10 cellular contexts compared by ENCODE assay signal in the genomic region with DNA sequence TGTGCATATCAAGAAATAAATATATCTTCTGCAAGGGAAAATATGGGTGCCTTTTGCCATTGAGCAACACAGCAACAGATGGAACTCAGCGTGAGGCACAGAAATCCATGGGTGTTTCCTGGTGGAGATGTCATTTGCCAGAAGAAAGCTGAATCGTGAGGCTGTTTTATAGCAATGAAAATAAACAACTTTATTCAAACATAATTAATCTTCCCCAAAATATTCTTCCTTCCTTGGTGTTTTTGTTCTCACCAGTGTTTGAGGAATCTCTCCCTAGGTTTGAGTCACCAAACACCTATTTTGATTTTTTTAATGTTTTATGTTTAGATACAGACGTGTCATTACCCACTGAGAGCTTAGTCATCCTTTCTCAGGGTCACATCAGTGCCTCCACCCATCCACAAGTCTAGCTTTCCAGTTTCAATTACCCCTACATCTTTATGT.
DNase-seq lines count a peak whose midpoint lies in the region; ATAC-seq and TF ChIP-seq lines count a peak whose summit lies in the region.
"Had no signal": no experiment of that assay in that cellular context is flagged by ENCODE, and none has a peak within 500 bp of the region (broad histone marks: within the 10 kb centered on the region; RNA-seq: fewer than 3 reads in every experiment).

No MANE protein-coding gene starts in this region.

- in situ Hi-C loops in Caki2 (cut with HindIII; ENCODE audit: low pct_unique_long_range_greater_than_20kb, low sequenced_read_pairs): no loop called here
- in situ Hi-C loops in mammary epithelial cell (cut with MboI; ENCODE audit: low sequenced_read_pairs in 2 of 2): no loop called here

- CTCF ChIA-PET in mammary epithelial cell (lab: Charles Lee; ENCODE audit: low non-redundant PET): interaction anchor here (0.5 to 0.7 kb wide), 2 partner anchors 13 to 140 kb away, joined by 3 read pairs; no protein-coding TSS in a partner anchor
- CTCF ChIA-PET in activated naive CD4-positive, alpha-beta T cell treated with anti-CD3 and anti-CD28 coated beads, Interleukin-2, amount 10 ng/mL, durations not matched to agents 7 days and 5 days (lab: Charles Lee): no interaction called here

- no peaks in the 10 kb centered on the region for H3K27me3 Mint-ChIP-seq in activated T-helper 17 cell treated with anti-CD3 and anti-CD28 coated beads, Interleukin-2, amount 50 U/mL, for 72 hours
- no peaks in the 10 kb centered on the region for H3K27me3 Mint-ChIP-seq in activated naive CD4-positive, alpha-beta T cell treated with anti-CD3 and anti-CD28 coated beads, Interleukin-2, amount 10 ng/mL, durations not matched to agents 7 days and 5 days

- H3K9ac ChIP-seq in mammary epithelial cell (ENCODE audit: insufficient read depth, low read length): no peak overlapping the region

- H3K27ac ChIP-seq in mammary epithelial cell (ENCODE audit: insufficient read depth, low read depth, low read length): no peak overlapping the region
- H3K27ac ChIP-seq in lower lobe of right lung: peak overlapping the region; percentile 25
- no peak overlapping the region for H3K27ac ChIP-seq in prostate gland

- no peak overlapping the region for H3K4me3 Mint-ChIP-seq in activated T-helper 17 cell treated with anti-CD3 and anti-CD28 coated beads, Interleukin-2, amount 50 U/mL, for 72 hours
- no peak overlapping the region for H3K4me3 Mint-ChIP-seq in activated naive CD4-positive, alpha-beta T cell treated with anti-CD3 and anti-CD28 coated beads, Interleukin-2, amount 10 ng/mL, durations not matched to agents 7 days and 5 days

- H4K20me1 ChIP-seq in mammary epithelial cell (ENCODE audit: insufficient read depth, low read length): no peaks in the 10 kb centered on the region

- H3K4me3 ChIP-seq in mammary epithelial cell (replicated peaks in 1 of 3; ENCODE audit: insufficient read depth in 1 of 3, low read depth in 2 of 3, low read length in 3 of 3) (no peak overlapping the region), lower lobe of right lung (no peak overlapping the region), prostate gland (no peak overlapping the region)

- no peak overlapping the region for H3K27ac Mint-ChIP-seq in activated T-helper 17 cell treated with anti-CD3 and anti-CD28 coated beads, Interleukin-2, amount 50 U/mL, for 72 hours
- no peak overlapping the region for H3K27ac Mint-ChIP-seq in activated naive CD4-positive, alpha-beta T cell treated with anti-CD3 and anti-CD28 coated beads, Interleukin-2, amount 10 ng/mL, durations not matched to agents 7 days and 5 days

- peak overlapping the region; percentile 38 for H3K4me2 ChIP-seq in mammary epithelial cell (ENCODE audit: insufficient read depth, low read depth, low read length)

- 57% methylated on average over 3 of the region's 3 CpGs for WGBS in mammary epithelial cell (ENCODE audit: low coverage, missing lambda C conversion rate)
- 36% methylated on average over 3 of the region's 3 CpGs for WGBS in prostate gland

- TF ChIP-seq POLR2A in prostate gland (IDR thresholded peaks at IDR 0.05): no peak

- no peaks in the 10 kb centered on the region for H3K27me3 ChIP-seq in mammary epithelial cell (ENCODE audit: insufficient read depth, low read length)
- no peaks in the 10 kb centered on the region for H3K27me3 ChIP-seq in lower lobe of right lung (ENCODE audit: low read depth)
- H3K27me3 ChIP-seq in prostate gland (replicated peaks; ENCODE audit: insufficient read depth): no peaks in the 10 kb centered on the region

- H3K9me3 ChIP-seq in mammary epithelial cell (replicated peaks; ENCODE audit: insufficient read depth, low read length): peaks cover 5% of the 10 kb centered on the region
- no peaks in the 10 kb centered on the region for H3K9me3 ChIP-seq in lower lobe of right lung
- no peaks in the 10 kb centered on the region for H3K9me3 ChIP-seq in prostate gland

- ATAC-seq in lower lobe of right lung: peak in 1 of 2 donors; percentile 70
- no peak for ATAC-seq in activated T-helper 17 cell treated with anti-CD3 and anti-CD28 coated beads, Interleukin-2, amount 50 U/mL, for 72 hours (replicated peaks)
- no peak for ATAC-seq in HG02840 (IDR thresholded peaks at IDR 0.05; ENCODE audit: low FRiP score, unreplicated experiment)

- H3K36me3 ChIP-seq in mammary epithelial cell (ENCODE audit: insufficient read depth, low read length) (no peaks in the 10 kb centered on the region), lower lobe of right lung (no peaks in the 10 kb centered on the region), prostate gland (no peaks in the 10 kb centered on the region)

- peak; percentile 84 for DNase-seq in Caki2 (ENCODE audit: low read depth)
- DNase-seq in M059J (ENCODE audit: low read depth): peak; percentile 80
- DNase-seq in mammary epithelial cell: peak; percentile 84
- no peak for DNase-seq in lower lobe of right lung
- no peak for DNase-seq in prostate gland (ENCODE audit: low spot score)
- DNase-seq in activated naive CD4-positive, alpha-beta T cell treated with anti-CD3 and anti-CD28 coated beads, Interleukin-2, amount 10 ng/mL, durations not matched to agents 7 days and 5 days: no peak
- DNase-seq: activated CD8-positive, alpha-beta memory T cell treated with anti-CD3 and anti-CD28 coated beads, Interleukin-2, amount 50 U/mL, for 4 hours; KG1 had no signal

- H3K4me1 Mint-ChIP-seq in activated T-helper 17 cell treated with anti-CD3 and anti-CD28 coated beads, Interleukin-2, amount 50 U/mL, for 72 hours: no peaks in the 10 kb centered on the region
- H3K4me1 Mint-ChIP-seq in activated naive CD4-positive, alpha-beta T cell treated with anti-CD3 and anti-CD28 coated beads, Interleukin-2, amount 10 ng/mL, durations not matched to agents 7 days and 5 days: no peaks in the 10 kb centered on the region

- H3K36me3 Mint-ChIP-seq in activated T-helper 17 cell treated with anti-CD3 and anti-CD28 coated beads, Interleukin-2, amount 50 U/mL, for 72 hours (ENCODE audit: low read depth): no peaks in the 10 kb centered on the region
- H3K36me3 Mint-ChIP-seq in activated naive CD4-positive, alpha-beta T cell treated with anti-CD3 and anti-CD28 coated beads, Interleukin-2, amount 10 ng/mL, durations not matched to agents 7 days and 5 days: no peaks in the 10 kb centered on the region

- no TSS peak for BruUV-seq in mammary epithelial cell (replicated peaks; lab: Mats Ljungman, UMichigan)

- no peak for TF ChIP-seq CTCF in mammary epithelial cell (conservative IDR thresholded peaks at IDR 0.05 in 1 of 2, IDR thresholded peaks at IDR 0.05 in 1 of 2; ENCODE audit: extremely low read depth in 1 of 2, insufficient read depth in 1 of 2, low read depth in 1 of 2, low read length in 2 of 2)
- no peak for TF ChIP-seq CTCF in lower lobe of right lung (IDR thresholded peaks at IDR 0.05)
- no peak for TF ChIP-seq CTCF in prostate gland (IDR thresholded peaks at IDR 0.05)

- H3K79me2 ChIP-seq in mammary epithelial cell (ENCODE audit: insufficient read depth, low read length): no peaks in the 10 kb centered on the region

- H2AFZ ChIP-seq in mammary epithelial cell (ENCODE audit: low read depth, low read length): no peak overlapping the region

- H3K9me3 Mint-ChIP-seq in activated T-helper 17 cell treated with anti-CD3 and anti-CD28 coated beads, Interleukin-2, amount 50 U/mL, for 72 hours: no peaks in the 10 kb centered on the region
- H3K9me3 Mint-ChIP-seq in activated naive CD4-positive, alpha-beta T cell treated with anti-CD3 and anti-CD28 coated beads, Interleukin-2, amount 10 ng/mL, durations not matched to agents 7 days and 5 days: no peaks in the 10 kb centered on the region

- intact Hi-C loops in mammary epithelial cell (cut with micrococcal nuclease) (no loop called here), lower lobe of right lung (cut with DNase I) (no loop called here), prostate gland (cut with DNase I) (no loop called here)

- H3K4me1 ChIP-seq in mammary epithelial cell (ENCODE audit: insufficient read depth, low read length) (peaks cover 18% of the 10 kb centered on the region), lower lobe of right lung (peaks cover 9% of the 10 kb centered on the region), prostate gland (replicated peaks) (no peaks in the 10 kb centered on the region)

- dilution Hi-C loops in mammary epithelial cell (cut with HindIII; ENCODE audit: low sequenced_read_pairs): no loop called here

Comparison
In these comparisons a context has a peak if more than half of its experiments do, and no peak if none do; other contexts are left out.
1. DNase-seq: peak in Caki2 (single experiment), M059J (single experiment) and mammary epithelial cell (single experiment); none in lower lobe of right lung (single experiment), prostate gland (single experiment) and activated naive CD4-positive, alpha-beta T cell treated with anti-CD3 and anti-CD28 coated beads, Interleukin-2, amount 10 ng/mL, durations not matched to agents 7 days and 5 days (single experiment).